In genomic region chr13:46124531-46124966, GRCh38 we compare ENCODE assay signal across 12 cellular contexts. TPM values are rescaled to one million over a fixed set of nuclear protein-coding genes. Genes with fewer than 3 reads are reported as not detected.
DNase-seq lines count a peak whose midpoint lies in the region; ATAC-seq and TF ChIP-seq lines count a peak whose summit lies in the region.
"Had no signal": no experiment of that assay in that cellular context is flagged by ENCODE, and none has a peak within 500 bp of the region (broad histone marks: within the 10 kb centered on the region; RNA-seq: fewer than 3 reads in every experiment).

No MANE protein-coding gene starts in this region.

- no peak for ATAC-seq in CD4-positive, CD25-positive, alpha-beta regulatory T cell (ENCODE audit: low read depth in 2 of 2)
- no peak for ATAC-seq in left lung
- ATAC-seq: body of pancreas, left cardiac atrium had no signal

- H3K4me3 Mint-ChIP-seq in CD4-positive, CD25-positive, alpha-beta regulatory T cell: peak overlapping the region in 2 of 4 donors; percentile 3 to 32
- no peak overlapping the region for H3K4me3 Mint-ChIP-seq in activated CD4-positive, alpha-beta T cell treated with anti-CD3 and anti-CD28 coated beads, Interleukin-2, amount 10 ng/mL, durations not matched to agents 7 days and 5 days
- H3K4me3 Mint-ChIP-seq in nephron progenitor cell: no peak overlapping the region

- CTCF ChIA-PET in activated CD4-positive, alpha-beta T cell treated with anti-CD3 and anti-CD28 coated beads, Interleukin-2, amount 10 ng/mL, durations not matched to agents 7 days and 5 days (lab: Charles Lee): no interaction called here

- no peak overlapping the region for H3K4me2 ChIP-seq in osteoblast (ENCODE audit: insufficient read depth, low read length)

- peaks cover 37% of the 10 kb centered on the region for H3K36me3 ChIP-seq in CD4-positive, CD25-positive, alpha-beta regulatory T cell (ENCODE audit: control insufficient read depth, insufficient read depth, low read length)
- H3K36me3 ChIP-seq in left lung (peaks cover 0 to 39% of the 10 kb centered on the region in 2 donors), osteoblast (ENCODE audit: insufficient read depth, low read length) (no peaks in the 10 kb centered on the region), tibial artery (no peaks in the 10 kb centered on the region)

- peaks cover 21 to 44% (median 34%) of the 10 kb centered on the region in 4 donors for H3K4me1 Mint-ChIP-seq in CD4-positive, CD25-positive, alpha-beta regulatory T cell
- H3K4me1 Mint-ChIP-seq in activated CD4-positive, alpha-beta T cell treated with anti-CD3 and anti-CD28 coated beads, Interleukin-2, amount 10 ng/mL, durations not matched to agents 7 days and 5 days: peaks cover 33% of the 10 kb centered on the region
- H3K4me1 Mint-ChIP-seq in nephron progenitor cell: peaks cover 17% of the 10 kb centered on the region

- TF ChIP-seq CTCF in left lung (IDR thresholded peaks at IDR 0.05) (no peak), osteoblast (IDR thresholded peaks at IDR 0.05; ENCODE audit: extremely low read depth, low read depth, low read length) (no peak), nephron progenitor cell (IDR thresholded peaks at IDR 0.05) (no peak), tibial artery (IDR thresholded peaks at IDR 0.05) (no peak)

- H3K27ac Mint-ChIP-seq in CD4-positive, CD25-positive, alpha-beta regulatory T cell: peak overlapping the region; percentile 23 to 98 (median 85)
- H3K27ac Mint-ChIP-seq in activated CD4-positive, alpha-beta T cell treated with anti-CD3 and anti-CD28 coated beads, Interleukin-2, amount 10 ng/mL, durations not matched to agents 7 days and 5 days: peak overlapping the region; percentile 38
- no peak overlapping the region for H3K27ac Mint-ChIP-seq in nephron progenitor cell

- TF ChIP-seq POLR2A in GM18951 (IDR thresholded peaks at IDR 0.05; ENCODE audit: extremely low read depth, insufficient read depth, insufficient read length): peak; percentile 50

- no peak overlapping the region for H3K4me3 ChIP-seq in CD4-positive, CD25-positive, alpha-beta regulatory T cell (ENCODE audit: low read depth, low read length)
- H3K4me3 ChIP-seq in left lung: no peak overlapping the region
- no peak overlapping the region for H3K4me3 ChIP-seq in osteoblast (ENCODE audit: insufficient read depth, low read length)
- no peak overlapping the region for H3K4me3 ChIP-seq in tibial artery
- H3K4me3 ChIP-seq: body of pancreas had no signal

- H3K9me3 ChIP-seq in CD4-positive, CD25-positive, alpha-beta regulatory T cell (ENCODE audit: control insufficient read depth in 2 of 2, low read length in 2 of 2): no peaks in the 10 kb centered on the region
- H3K9me3 ChIP-seq in left lung (no peaks in the 10 kb centered on the region), osteoblast (ENCODE audit: low read depth, low read length) (no peaks in the 10 kb centered on the region), tibial artery (no peaks in the 10 kb centered on the region)
- H3K9me3 ChIP-seq: body of pancreas had no signal

- H3K27ac ChIP-seq in CD4-positive, CD25-positive, alpha-beta regulatory T cell (ENCODE audit: insufficient read depth, low read length, poor library complexity, severe bottlenecking): peak overlapping the region; percentile 68
- H3K27ac ChIP-seq in left lung (no peak overlapping the region), osteoblast (ENCODE audit: low read depth, low read length) (no peak overlapping the region), tibial artery (no peak overlapping the region)
- H3K27ac ChIP-seq: body of pancreas, C4-2B had no signal

- H2AFZ ChIP-seq in osteoblast (ENCODE audit: low read length): no peak overlapping the region

- H3K4me1 ChIP-seq in CD4-positive, CD25-positive, alpha-beta regulatory T cell (ENCODE audit: control insufficient read depth, insufficient read depth, low read length, poor library complexity, severe bottlenecking): peaks cover 21% of the 10 kb centered on the region
- peaks cover 0 to 35% of the 10 kb centered on the region in 2 donors for H3K4me1 ChIP-seq in left lung
- no peaks in the 10 kb centered on the region for H3K4me1 ChIP-seq in osteoblast (ENCODE audit: insufficient read depth, low read length)
- H3K4me1 ChIP-seq in tibial artery: no peaks in the 10 kb centered on the region

- no peaks in the 10 kb centered on the region for H3K9me3 Mint-ChIP-seq in CD4-positive, CD25-positive, alpha-beta regulatory T cell
- H3K9me3 Mint-ChIP-seq in activated CD4-positive, alpha-beta T cell treated with anti-CD3 and anti-CD28 coated beads, Interleukin-2, amount 10 ng/mL, durations not matched to agents 7 days and 5 days: no peaks in the 10 kb centered on the region
- no peaks in the 10 kb centered on the region for H3K9me3 Mint-ChIP-seq in nephron progenitor cell

- in situ Hi-C loops in GM18951 (cut with MboI; ENCODE audit: low sequenced_read_pairs, unreplicated experiment): no loop called here

- peaks cover 23% of the 10 kb centered on the region for H3K36me3 Mint-ChIP-seq in CD4-positive, CD25-positive, alpha-beta regulatory T cell
- H3K36me3 Mint-ChIP-seq in activated CD4-positive, alpha-beta T cell treated with anti-CD3 and anti-CD28 coated beads, Interleukin-2, amount 10 ng/mL, durations not matched to agents 7 days and 5 days (ENCODE audit: low read depth): peaks cover 31% of the 10 kb centered on the region
- H3K36me3 Mint-ChIP-seq in nephron progenitor cell (ENCODE audit: low read depth): no peaks in the 10 kb centered on the region

- intact Hi-C loops in left lung (cut with DNase I) (no loop called here), tibial artery (cut with DNase I; ENCODE audit: low total_unique reads) (no loop called here)

- no peaks in the 10 kb centered on the region for H4K20me1 ChIP-seq in osteoblast (ENCODE audit: insufficient read depth, low read length)

- H3K79me2 ChIP-seq in osteoblast (ENCODE audit: insufficient read depth, low read length): no peaks in the 10 kb centered on the region

- peak in 1 of 3 donors; percentile 37 for DNase-seq in CD4-positive, CD25-positive, alpha-beta regulatory T cell
- DNase-seq in activated CD4-positive, alpha-beta T cell treated with anti-CD3 and anti-CD28 coated beads, Interleukin-2, amount 10 ng/mL, durations not matched to agents 7 days and 5 days: peak; percentile 15
- DNase-seq in left lung: peak; percentile 51 to 62
- DNase-seq in osteoblast (ENCODE audit: insufficient read length, low spot score, missing footprints): no peak
- DNase-seq in nephron progenitor cell: no peak
- DNase-seq in tibial artery: no peak
- no peak for DNase-seq in NCI-H187 treated with DMSO at 0.1 percent for 48 hours (lab: John Stamatoyannopoulos, UW)
- DNase-seq: body of pancreas, left cardiac atrium had no signal

- POLR2A ChIA-PET in activated CD4-positive, alpha-beta T cell treated with anti-CD3 and anti-CD28 coated beads, Interleukin-2, amount 10 ng/mL, durations not matched to agents 7 days and 5 days (lab: Charles Lee): no interaction called here

- H3K27me3 Mint-ChIP-seq in CD4-positive, CD25-positive, alpha-beta regulatory T cell: peaks cover 1% of the 10 kb centered on the region
- H3K27me3 Mint-ChIP-seq in activated CD4-positive, alpha-beta T cell treated with anti-CD3 and anti-CD28 coated beads, Interleukin-2, amount 10 ng/mL, durations not matched to agents 7 days and 5 days: peaks cover 2% of the 10 kb centered on the region
- H3K27me3 Mint-ChIP-seq in nephron progenitor cell (ENCODE audit: low read depth, poor library complexity): no peaks in the 10 kb centered on the region

- no peaks in the 10 kb centered on the region for H3K27me3 ChIP-seq in CD4-positive, CD25-positive, alpha-beta regulatory T cell (ENCODE audit: control insufficient read depth, insufficient read depth, low read length)
- H3K27me3 ChIP-seq in left lung (no peaks in the 10 kb centered on the region), osteoblast (ENCODE audit: insufficient read depth, low read length) (peaks cover 47% of the 10 kb centered on the region), tibial artery (peaks cover 0 to 3% of the 10 kb centered on the region in 2 donors)
- H3K27me3 ChIP-seq: body of pancreas had no signal

RNA-seq across cellular contexts. Expression of gene CPB2, which starts 19.7 kb away (rescaled TPM):
- not detected for total RNA-seq in CD4-positive, CD25-positive, alpha-beta regulatory T cell
- polyA plus RNA-seq in CD4-positive, CD25-positive, alpha-beta regulatory T cell: under 1 TPM in 1 of 4 donors, not detected in 3; 0.17 TPM
- not detected for total RNA-seq in activated CD4-positive, alpha-beta T cell treated with anti-CD3 and anti-CD28 coated beads, Interleukin-2, amount 10 ng/mL, durations not matched to agents 7 days and 5 days
- total RNA-seq in left lung (10 to 100 TPM in 1 of 2 donors, 1 to 10 TPM in 1; 5.1 to 18.4 TPM), osteoblast (not detected in 2 replicates)
- total RNA-seq: fibroblast of lung, left cardiac atrium had no signal
- polyA plus RNA-seq: fibroblast of lung had no signal

RNA-seq across cellular contexts. Expression of gene LCP1, which starts 57.4 kb away (rescaled TPM):
- total RNA-seq in CD4-positive, CD25-positive, alpha-beta regulatory T cell: 516 TPM
- 1,000 to 10,000 TPM in 3 of 4 donors, 100 to 1,000 TPM in 1; 831 to 1,155 (median 1,047) TPM for polyA plus RNA-seq in CD4-positive, CD25-positive, alpha-beta regulatory T cell
- 1,000 to 10,000 TPM; 1,260 to 1,323 TPM for total RNA-seq in activated CD4-positive, alpha-beta T cell treated with anti-CD3 and anti-CD28 coated beads, Interleukin-2, amount 10 ng/mL, durations not matched to agents 7 days and 5 days
- 100 to 1,000 TPM; 119 to 401 TPM for total RNA-seq in left lung
- total RNA-seq in osteoblast: 0.59 and 1.4 TPM in 2 replicates

Comparison
In these comparisons a context has a peak if more than half of its experiments do, and no peak if none do; other contexts are left out.
1. DNase-seq: peak in activated CD4-positive, alpha-beta T cell treated with anti-CD3 and anti-CD28 coated beads, Interleukin-2, amount 10 ng/mL, durations not matched to agents 7 days and 5 days (single experiment) and left lung (2 of 2); none in osteoblast (single experiment), nephron progenitor cell (single experiment), tibial artery (0 of 2) and NCI-H187 treated with DMSO at 0.1 percent for 48 hours (single experiment).
2. RNA of gene LCP1, which starts 57.4 kb away (total RNA-seq): 1,260 to 1,323 TPM in activated CD4-positive, alpha-beta T cell treated with anti-CD3 and anti-CD28 coated beads, Interleukin-2, amount 10 ng/mL, durations not matched to agents 7 days and 5 days, 516 TPM in CD4-positive, CD25-positive, alpha-beta regulatory T cell (single experiment) and 119 to 401 TPM in left lung; 0.59 to 1.4 TPM in osteoblast; every median in the first group is over 10 times any median in the second.